ENCODE assay signal across 8 cellular contexts in genomic region chr6:3118353-3119039, GRCh38. TPM values are rescaled to one million over a fixed set of nuclear protein-coding genes. Genes with fewer than 3 reads are reported as not detected.
A peak's percentile ranks its signal among the peaks of the same experiment; 100 is the strongest.
DNase-seq lines count a peak whose midpoint lies in the region; ATAC-seq and TF ChIP-seq lines count a peak whose summit lies in the region.

BPHL (plus strand) TSS chr6:3118711; CDS start chr6:3118741, 30 bp downstream.

- no TSS peak for BruUV-seq in Calu3 (replicated peaks; lab: Mats Ljungman, UMichigan)

- peak within 1 kb of the TSS; percentile 97 for H3K4me3 ChIP-seq in HUES48 (ENCODE audit: low read depth, low read length)
- peak within 1 kb of the TSS; percentile 88 for H3K4me3 ChIP-seq in NT2/D1 (ENCODE audit: insufficient read length, low read depth)
- H3K4me3 ChIP-seq in mesodermal cell (ENCODE audit: extremely low read depth, insufficient read depth, low read length, poor library complexity, severe bottlenecking): peak within 1 kb of the TSS; percentile 79

- peaks cover 6% of the 10 kb centered on the region for H3K4me1 Mint-ChIP-seq in Calu3 (ENCODE audit: low read depth, unreplicated experiment)

- peak within 1 kb of the TSS; percentile 86 for H3K4me3 Mint-ChIP-seq in Calu3 (ENCODE audit: low read depth, unreplicated experiment)

- ATAC-seq in GM21423 (IDR thresholded peaks at IDR 0.05; ENCODE audit: unreplicated experiment): peak; percentile 89

- intact Hi-C loops in Calu3 (cut with micrococcal nuclease; ENCODE audit: unreplicated experiment): no loop called here

- peaks cover 22% of the 10 kb centered on the region for H3K36me3 ChIP-seq in HUES48 (ENCODE audit: control insufficient read depth, insufficient read depth, low read length)
- H3K36me3 ChIP-seq in NT2/D1 (ENCODE audit: insufficient read depth, insufficient read length, low read length): peaks cover 23% of the 10 kb centered on the region
- H3K36me3 ChIP-seq in mesodermal cell (ENCODE audit: control insufficient read depth, insufficient read depth, low read length): peaks cover 12% of the 10 kb centered on the region

- no peak for TF ChIP-seq CTCF in Calu3 (IDR thresholded peaks at IDR 0.05; ENCODE audit: unreplicated experiment)

- H3K9ac ChIP-seq in HUES48 (ENCODE audit: low read depth, low read length) (peak within 1 kb of the TSS; percentile 86), NT2/D1 (ENCODE audit: insufficient read length, low read depth) (peak within 1 kb of the TSS; percentile 95)

- H3K27me3 ChIP-seq in HUES48 (ENCODE audit: control insufficient read depth, insufficient read depth, low read length): no peaks in the 10 kb centered on the region
- H3K27me3 ChIP-seq in NT2/D1 (ENCODE audit: insufficient read depth, insufficient read length): no peaks in the 10 kb centered on the region

- peak; percentile 97 for DNase-seq in Calu3
- peak; percentile 81 for DNase-seq in NT2/D1 (ENCODE audit: low read depth, low spot score)
- DNase-seq in activated CD8-positive, alpha-beta memory T cell treated with anti-CD3 and anti-CD28 coated beads, Interleukin-2, amount 50 U/mL, for 4 hours: peak; percentile 100
- peak; percentile 100 for DNase-seq in stimulated activated CD8-positive, alpha-beta memory T cell treated with anti-CD3 and anti-CD28 coated beads, Interleukin-15, amount 100 ng/mL, for 24 hours (ENCODE audit: low read depth)

- 0% methylated on average over 75 to 83 of the region's 89 CpGs for WGBS in mesodermal cell (ENCODE audit: insufficient coverage in 2 of 2), 2 experiments

- in situ Hi-C loops in endometrial microvascular endothelial cells (cut with HindIII; ENCODE audit: inconsistent ontology term, low pct_unique_long_range_greater_than_20kb, low sequenced_read_pairs): no loop called here

- H3K9me3 ChIP-seq in HUES48 (ENCODE audit: control insufficient read depth, insufficient read depth, low read length) (no peaks in the 10 kb centered on the region), NT2/D1 (ENCODE audit: insufficient read depth, low read length) (no peaks in the 10 kb centered on the region), mesodermal cell (ENCODE audit: control insufficient read depth, low read length) (no peaks in the 10 kb centered on the region)

- no peaks in the 10 kb centered on the region for H3K27me3 Mint-ChIP-seq in Calu3 (ENCODE audit: unreplicated experiment)

- peak within 1 kb of the TSS; percentile 100 for H3K27ac ChIP-seq in HUES48 (ENCODE audit: low read depth, low read length)
- H3K27ac ChIP-seq in mesodermal cell (ENCODE audit: low read depth, low read length, severe bottlenecking): peak within 1 kb of the TSS; percentile 92

- CTCF ChIA-PET in Calu3 (lab: Charles Lee): no interaction called here

- H3K4me1 ChIP-seq in HUES48 (ENCODE audit: control insufficient read depth, insufficient read depth, low read length): peaks cover 15% of the 10 kb centered on the region
- no peaks in the 10 kb centered on the region for H3K4me1 ChIP-seq in NT2/D1 (ENCODE audit: insufficient read depth, insufficient read length)
- H3K4me1 ChIP-seq in mesodermal cell (ENCODE audit: control insufficient read depth, insufficient read depth, low read length, poor library complexity, severe bottlenecking): no peaks in the 10 kb centered on the region

- H3K9me3 Mint-ChIP-seq in Calu3 (ENCODE audit: low read depth, unreplicated experiment): no peaks in the 10 kb centered on the region

- H3K27ac Mint-ChIP-seq in Calu3 (ENCODE audit: unreplicated experiment): peak within 1 kb of the TSS; percentile 56

- H3K36me3 Mint-ChIP-seq in Calu3 (ENCODE audit: insufficient read depth, unreplicated experiment): peaks cover 20% of the 10 kb centered on the region

RNA-seq across cellular contexts. Expression of gene BPHL, which starts in this region (rescaled TPM):
- 15.1 and 18.4 TPM in 2 replicates for total RNA-seq in Calu3 (2022)
- total RNA-seq in endometrial microvascular endothelial cells (ENCODE audit: inconsistent ontology term): 20.0 TPM
- polyA plus RNA-seq in mesodermal cell (2013, experiment 1 of 2): 23.3 TPM
- polyA plus RNA-seq in mesodermal cell (2013, experiment 2 of 2): 21.1 TPM

Comparison
In these comparisons a context has a peak if more than half of its experiments do, and no peak if none do; other contexts are left out.
1. Peak in every context shown above with its lines: DNase-seq, ATAC-seq, H3K4me3 ChIP-seq and H3K27ac ChIP-seq.